In the genomic region with DNA sequence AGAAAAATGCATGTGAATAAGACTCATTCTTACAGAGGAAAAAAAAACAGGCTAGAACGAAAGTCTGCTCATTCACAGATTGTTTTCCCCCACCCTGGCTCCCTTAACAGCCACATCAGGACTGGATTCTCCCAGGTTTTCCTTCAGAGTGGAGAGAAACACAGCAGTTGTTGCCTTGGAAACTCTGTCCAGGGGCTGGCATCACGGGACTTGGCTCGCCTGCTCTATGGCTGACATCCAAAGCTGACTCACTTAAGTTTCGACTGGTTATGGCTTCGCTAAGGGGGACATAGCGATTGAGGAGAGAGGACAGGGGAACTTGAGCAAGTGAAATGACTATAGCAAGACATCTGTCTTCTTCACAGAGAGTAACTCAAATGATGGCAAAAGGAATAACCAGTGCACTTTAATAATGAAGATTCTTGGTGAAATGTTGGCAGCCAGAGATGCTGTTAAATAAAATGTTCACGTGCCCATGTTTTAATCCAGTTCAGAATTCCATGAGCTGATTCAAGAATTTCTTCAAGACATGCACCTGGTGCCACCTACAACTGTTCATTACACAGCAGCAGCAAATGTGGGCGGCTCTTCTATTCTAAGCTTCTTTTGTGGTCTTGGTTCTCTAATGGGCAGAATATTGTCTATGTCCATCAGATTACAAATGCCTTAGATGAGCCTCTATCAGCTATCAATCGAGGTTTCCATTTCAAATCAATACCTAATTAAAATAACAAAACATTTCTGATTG, we compare ENCODE assay signal across 1 cellular context.
TF ChIP-seq lines count a peak whose summit lies in the region.

No MANE protein-coding gene starts in this region.

TF ChIP-seq in IMR-90, 13 proteins besides CTCF, POLR2A, EP300 and RAD21 (continued from another document):
- no peak for TF ChIP-seq MXI1 (IDR thresholded peaks at IDR 0.05; ENCODE audit: borderline replicate concordance, low read depth, low read length)
- TF ChIP-seq CEBPB (IDR thresholded peaks at IDR 0.05; ENCODE audit: low read depth, low read length): no peak
- no peak for TF ChIP-seq RFX5 (IDR thresholded peaks at IDR 0.05; ENCODE audit: low read depth, low read length)
- no peak for TF ChIP-seq RCOR1 (IDR thresholded peaks at IDR 0.05; ENCODE audit: insufficient replicate concordance, low read length)
